In the genomic region with DNA sequence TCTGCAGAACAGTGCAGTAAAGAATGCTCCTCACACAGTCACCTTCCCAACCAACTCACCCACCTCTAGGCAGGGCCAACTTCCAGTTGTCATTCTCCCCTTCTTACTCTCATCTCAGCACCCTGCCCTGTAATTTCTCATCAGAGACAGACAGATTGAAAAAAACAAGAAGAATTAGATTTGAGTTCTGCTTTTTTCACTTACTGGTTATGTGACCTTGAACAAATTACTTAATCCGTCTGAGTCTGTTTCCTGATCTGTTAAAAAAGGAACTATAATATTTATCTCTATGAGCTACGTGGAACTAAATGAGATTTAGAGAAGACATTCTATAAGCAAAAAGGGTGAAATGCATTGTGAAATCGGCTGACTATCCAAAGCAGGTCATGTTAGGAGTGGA, we compare ENCODE assay signal across 18 cellular contexts.
"Had no signal": no experiment of that assay in that cellular context is flagged by ENCODE, and none has a peak within 500 bp of the region (broad histone marks: within the 10 kb centered on the region; RNA-seq: fewer than 3 reads in every experiment).

No MANE protein-coding gene starts in this region.

- H3K4me3 ChIP-seq: psoas muscle, tibial nerve had no signal

- H3K27me3 ChIP-seq: tibial nerve had no signal

- H3K4me1 ChIP-seq: psoas muscle, tibial nerve had no signal

- H3K36me3 ChIP-seq: tibial nerve had no signal

- H3K27ac Mint-ChIP-seq: activated naive CD4-positive, alpha-beta T cell treated with anti-CD3 and anti-CD28 coated beads, Interleukin-2, amount 10 ng/mL, durations not matched to agents 7 days and 5 days; stimulated activated naive CD8-positive, alpha-beta T cell treated with anti-CD3 and anti-CD28 coated beads, Interleukin-15, Interleukin-2, amounts not matched to agents 100 ng/mL and 50 ng/mL, for 24 hours had no signal

- H3K9me3 ChIP-seq: psoas muscle, tibial nerve had no signal

- H3K27me3 Mint-ChIP-seq: activated naive CD4-positive, alpha-beta T cell treated with anti-CD3 and anti-CD28 coated beads, Interleukin-2, amount 10 ng/mL, durations not matched to agents 7 days and 5 days had no signal

- H3K27ac ChIP-seq: psoas muscle, tibial nerve, VCaP had no signal

- H3K9me3 Mint-ChIP-seq: activated naive CD4-positive, alpha-beta T cell treated with anti-CD3 and anti-CD28 coated beads, Interleukin-2, amount 10 ng/mL, durations not matched to agents 7 days and 5 days; activated T-cell treated with anti-CD3 and anti-CD28 coated beads, Interleukin-2, amount 50 U/mL, for 4 hours; stimulated activated naive CD8-positive, alpha-beta T cell treated with anti-CD3 and anti-CD28 coated beads, Interleukin-15, Interleukin-2, amounts not matched to agents 100 ng/mL and 50 ng/mL, for 24 hours had no signal

- H3K4me3 Mint-ChIP-seq: activated naive CD4-positive, alpha-beta T cell treated with anti-CD3 and anti-CD28 coated beads, Interleukin-2, amount 10 ng/mL, durations not matched to agents 7 days and 5 days; activated T-cell treated with anti-CD3 and anti-CD28 coated beads, Interleukin-2, amount 50 U/mL, for 4 hours; neural crest cell; stimulated activated naive CD8-positive, alpha-beta T cell treated with anti-CD3 and anti-CD28 coated beads, Interleukin-15, Interleukin-2, amounts not matched to agents 100 ng/mL and 50 ng/mL, for 24 hours had no signal

- H3K4me1 Mint-ChIP-seq: activated naive CD4-positive, alpha-beta T cell treated with anti-CD3 and anti-CD28 coated beads, Interleukin-2, amount 10 ng/mL, durations not matched to agents 7 days and 5 days had no signal

- ATAC-seq: activated T-cell treated with anti-CD3 and anti-CD28 coated beads, Interleukin-2, amount 50 U/mL, for 4 hours; left lobe of liver; psoas muscle; right cardiac atrium had no signal

- DNase-seq: activated CD4-positive, alpha-beta T cell treated with anti-CD3 and anti-CD28 coated beads, Interleukin-2, amount 50 U/mL, for 1 hour; activated CD4-positive, CD25-positive, alpha-beta regulatory T cell treated with anti-CD3 and anti-CD28 coated beads, Interleukin-2, amount 50 U/mL, for 72 hours; activated CD8-positive, alpha-beta memory T cell treated with anti-CD3 and anti-CD28 coated beads, Interleukin-2, amount 50 U/mL, for 4 hours; activated naive CD4-positive, alpha-beta T cell treated with anti-CD3 and anti-CD28 coated beads, Interleukin-2, amount 10 ng/mL, durations not matched to agents 7 days and 5 days; activated T-cell treated with anti-CD3 and anti-CD28 coated beads, Interleukin-2, amount 50 U/mL, for 4 hours; aorta; cerebellar nuclear complex; effector CD4-positive, alpha-beta T cell; kidney; mammary epithelial cell; psoas muscle; right cardiac atrium; stimulated activated CD4-positive, alpha-beta T cell treated with anti-CD3 and anti-CD28 coated beads, Interleukin-2, amount 100 ng/mL, for 48 hours had no signal

- H3K36me3 Mint-ChIP-seq: activated naive CD4-positive, alpha-beta T cell treated with anti-CD3 and anti-CD28 coated beads, Interleukin-2, amount 10 ng/mL, durations not matched to agents 7 days and 5 days had no signal
